17 cellular contexts compared by ENCODE assay signal in genomic region chrX:40773188-40773587, GRCh38. TPM values are rescaled to one million over a fixed set of nuclear protein-coding genes. Genes with fewer than 3 reads are reported as not detected.
DNase-seq lines count a peak whose midpoint lies in the region; ATAC-seq, FAIRE-seq and TF ChIP-seq lines count a peak whose summit lies in the region.
"Had no signal": no experiment of that assay in that cellular context is flagged by ENCODE, and none has a peak within 500 bp of the region (broad histone marks: within the 10 kb centered on the region; RNA-seq: fewer than 3 reads in every experiment).

No MANE protein-coding gene starts in this region.

- 30 to 31% methylated on average over 7 of the region's 7 CpGs for WGBS in GM23248 (ENCODE audit: low coverage in 1 of 2, low lambda C conversion rate in 2 of 2, missing lambda C conversion rate in 2 of 2), 2 experiments

- no TSS peak for BruUV-seq in Panc1 (replicated peaks; lab: Mats Ljungman, UMichigan)

- TF ChIP-seq POLR2A in uterus (IDR thresholded peaks at IDR 0.05) = no peak

- H3K4me1 Mint-ChIP-seq in mesothelial cell of epicardium = peaks cover 4% of the 10 kb centered on the region
- H3K4me1 Mint-ChIP-seq: GM23338 had no signal

- H3K9me3 ChIP-seq in GM23248 (ENCODE audit: low read depth) (no peaks in the 10 kb centered on the region), Panc1 (ENCODE audit: control insufficient read depth, insufficient read depth, low read depth, low read length) (no peaks in the 10 kb centered on the region), keratinocyte (ENCODE audit: control insufficient read depth, low read depth, low read length) (no peaks in the 10 kb centered on the region), uterus (no peaks in the 10 kb centered on the region)

- peak overlapping the region; percentile 67 for H3K9ac ChIP-seq in GM23248
- H3K9ac ChIP-seq in keratinocyte (ENCODE audit: control insufficient read depth, extremely low read depth, insufficient read depth, low read length) = no peak overlapping the region
- H3K9ac ChIP-seq: KMS-11 had no signal

- H3K27ac Mint-ChIP-seq in mesothelial cell of epicardium = no peak overlapping the region
- H3K27ac Mint-ChIP-seq: GM23338 had no signal

- H3K9me1 ChIP-seq in keratinocyte (ENCODE audit: control insufficient read depth, extremely low read depth, insufficient read depth, low read length) = no peaks in the 10 kb centered on the region

- H3K27me3 Mint-ChIP-seq in mesothelial cell of epicardium (ENCODE audit: low read depth) = no peaks in the 10 kb centered on the region

- POLR2A ChIA-PET in Panc1 (lab: Charles Lee) = no interaction called here

- no peak overlapping the region for H3K4me3 Mint-ChIP-seq in mesothelial cell of epicardium
- H3K4me3 Mint-ChIP-seq: GM23338 had no signal

- dilution Hi-C loops in keratinocyte (cut with MboI; ENCODE audit: extremely low pct_ligation_motif_present, low sequenced_read_pairs) = no loop called here

- peaks cover 30% of the 10 kb centered on the region for H3F3A ChIP-seq in GM23248 (ENCODE audit: insufficient read depth)

- in situ Hi-C loops in GM23248 (cut with MboI) (no loop called here), Panc1 (cut with HindIII; ENCODE audit: low pct_unique_long_range_greater_than_20kb, low sequenced_read_pairs) (no loop called here)

- H3K27ac ChIP-seq in GM23248 (peak overlapping the region; percentile 91), Panc1 (ENCODE audit: low read length) (0 out of 2 replicates have a peak overlapping the region, but pooled peaks have one; percentile 7), keratinocyte (ENCODE audit: control insufficient read depth, insufficient read depth, low read length) (peak overlapping the region; percentile 27), uterus (peak overlapping the region; percentile 2 to 30)
- H3K27ac ChIP-seq: C4-2B, KMS-11 had no signal

- intact Hi-C loops in Panc1 (cut with micrococcal nuclease; ENCODE audit: unreplicated experiment) = no loop called here
- intact Hi-C loops in uterus (cut with DNase I; ENCODE audit: low total_unique reads) = no loop called here

- H3K36me3 ChIP-seq in GM23248 (ENCODE audit: low read depth) = no peaks in the 10 kb centered on the region
- no peaks in the 10 kb centered on the region for H3K36me3 ChIP-seq in Panc1 (ENCODE audit: control insufficient read depth, insufficient read depth, low read length)
- H3K36me3 ChIP-seq in keratinocyte (ENCODE audit: control insufficient read depth in 2 of 2, extremely low read depth in 1 of 2, insufficient read depth in 2 of 2, low read length in 2 of 2) = no peaks in the 10 kb centered on the region
- no peaks in the 10 kb centered on the region for H3K36me3 ChIP-seq in uterus

- peak overlapping the region; percentile 76 for H3K4me2 ChIP-seq in GM23248 (ENCODE audit: unreplicated experiment)
- H3K4me2 ChIP-seq in keratinocyte (ENCODE audit: control insufficient read depth, extremely low read depth, insufficient read depth, low read depth, low read length) = no peak overlapping the region
- H3K4me2 ChIP-seq: GM23338, KMS-11 had no signal

- peak; percentile 62; the same call in 1 of the 2 replicates for ATAC-seq in Panc1
- ATAC-seq in GM19452 (IDR thresholded peaks at IDR 0.05; ENCODE audit: unreplicated experiment) = no peak
- no peak for ATAC-seq in GM21515 (IDR thresholded peaks at IDR 0.05; ENCODE audit: unreplicated experiment)
- ATAC-seq: GM23338 had no signal

- DNase-seq in GM23248 (no peak), Panc1 (ENCODE audit: low read depth, low spot score) (no peak), keratinocyte (ENCODE audit: low read depth, low spot score) (no peak), uterus (no peak), mesothelial cell of epicardium (ENCODE audit: low spot score in 2 of 2, unreplicated experiment in 2 of 2) (no peak)
- DNase-seq: AML-193, DMS79 treated with DMSO at 0.1 percent for 48 hours, NCI-H1417, NCI-H187, NCI-H2107, NCI-H510A treated with DMSO at 0.1 percent for 48 hours, NCI-H82 had no signal

- H3K9me2 ChIP-seq in GM23248 (ENCODE audit: insufficient read depth) = no peaks in the 10 kb centered on the region

- TF ChIP-seq CTCF in Panc1 (IDR thresholded peaks at IDR 0.05) = no peak
- no peak for TF ChIP-seq CTCF in keratinocyte (optimal IDR thresholded peaks at IDR 0.05 in 1 of 3, IDR thresholded peaks at IDR 0.05 in 1 of 3, conservative IDR thresholded peaks at IDR 0.05 in 1 of 3; ENCODE audit: extremely low read depth in 1 of 3, insufficient read depth in 2 of 3, low read length in 3 of 3)
- no peak for TF ChIP-seq CTCF in uterus (IDR thresholded peaks at IDR 0.05)
- no peak for TF ChIP-seq CTCF in mesothelial cell of epicardium (IDR thresholded peaks at IDR 0.05; ENCODE audit: unreplicated experiment)

- FAIRE-seq in keratinocyte (lab: Jason Lieb, UNC) = no peak

- H4K20me1 ChIP-seq in GM23248 (ENCODE audit: insufficient read depth) = no peaks in the 10 kb centered on the region
- no peaks in the 10 kb centered on the region for H4K20me1 ChIP-seq in keratinocyte (ENCODE audit: control insufficient read depth, extremely low read depth, insufficient read depth, low read length)

- H3K4me1 ChIP-seq in GM23248 (ENCODE audit: insufficient read depth) (peaks cover 26% of the 10 kb centered on the region), Panc1 (ENCODE audit: control insufficient read depth, insufficient read depth, low read length) (peaks cover 5% of the 10 kb centered on the region), keratinocyte (ENCODE audit: control insufficient read depth, extremely low read depth, insufficient read depth, low read length) (peaks cover 13% of the 10 kb centered on the region), uterus (no peaks in the 10 kb centered on the region)

- H2AFZ ChIP-seq in GM23248 (peak overlapping the region; percentile 75), keratinocyte (ENCODE audit: control insufficient read depth, low read length) (no peak overlapping the region)
- H2AFZ ChIP-seq: GM23338 had no signal

- H3K9me3 Mint-ChIP-seq in mesothelial cell of epicardium = peaks cover 3% of the 10 kb centered on the region
- H3K9me3 Mint-ChIP-seq: GM23338 had no signal

- CTCF ChIA-PET in Panc1 (lab: Charles Lee) = no interaction called here

- H3K36me3 Mint-ChIP-seq in mesothelial cell of epicardium = no peaks in the 10 kb centered on the region

- H3K27me3 ChIP-seq in GM23248 (replicated peaks; ENCODE audit: insufficient read depth) (no peaks in the 10 kb centered on the region), Panc1 (ENCODE audit: control insufficient read depth, insufficient read depth, low read length) (no peaks in the 10 kb centered on the region), keratinocyte (ENCODE audit: control insufficient read depth, extremely low read depth, insufficient read depth, low read length) (peaks cover under 1% of the 10 kb centered on the region), uterus (no peaks in the 10 kb centered on the region)

- H3K79me2 ChIP-seq in GM23248 (ENCODE audit: insufficient read depth) (no peaks in the 10 kb centered on the region), keratinocyte (ENCODE audit: control insufficient read depth, insufficient read depth, low read length) (no peaks in the 10 kb centered on the region)

- H3K4me3 ChIP-seq in GM23248 (peak overlapping the region; percentile 35; the same call in 1 of the 2 replicates), Panc1 (ENCODE audit: low read depth in 2 of 2, low read length in 2 of 2) (no peak overlapping the region), keratinocyte (ENCODE audit: control insufficient read depth in 2 of 3, extremely low read depth in 1 of 3, insufficient read depth in 2 of 3, low read depth in 1 of 3, low read length in 3 of 3) (no peak overlapping the region), uterus (no peak overlapping the region)
- H3K4me3 ChIP-seq: GM23338 had no signal

RNA-seq across cellular contexts. Expression of gene MED14, which starts 37.8 kb away (rescaled TPM):
- total RNA-seq in GM23248 (2014; rRNA removed; shearing (Covaris generic)) = 10.0 and 34.7 TPM in 2 replicates
- polyA plus RNA-seq in GM23248 (2016; fragmentation: Nextera tagmentation; extraction: Ambion mirVana) (11.5 and 13.3 TPM in 2 replicates), keratinocyte (19.9 to 28.0 TPM (median 25.9 TPM) in 3 replicates)
- total RNA-seq in Panc1 (2021; ENCODE audit: unreplicated experiment) (45.4 TPM), uterus (100 to 1,000 TPM in 1 of 4 donors, 10 to 100 TPM in 3; 12.6 to 125 (median 46.8) TPM), mesothelial cell of epicardium (41.6 to 46.8 TPM (median 42.0 TPM) in 3 replicates)
- polyA plus RNA-seq in Panc1 (2012; ENCODE audit: insufficient read length) = 27.1 TPM
- 12.1 TPM for polyA plus RNA-seq in keratinocyte (2011; ENCODE audit: low read depth)
- polyA plus RNA-seq in keratinocyte (2011; cell fraction: cytosol; rRNA removed) = 20.6 and 31.4 TPM in 2 replicates
- 60.4 and 62.7 TPM in 2 replicates for polyA plus RNA-seq in keratinocyte (2011; cell fraction: nucleus; rRNA removed)
- 16.0 and 17.5 TPM in 2 replicates for polyA plus RNA-seq in keratinocyte (2012; ENCODE audit: low replicate concordance)
- polyA minus RNA-seq in keratinocyte = 27.8 to 76.9 TPM (median 32.3 TPM) in 3 replicates
- 9.6 TPM for polyA minus RNA-seq in keratinocyte (2011; cell fraction: cytosol; rRNA and poly(A)+ RNA removed)
- 31.7 and 62.0 TPM in 2 replicates for polyA minus RNA-seq in keratinocyte (2011; cell fraction: nucleus; rRNA and poly(A)+ RNA removed)

Comparison
In these comparisons a context has a peak if more than half of its experiments do, and no peak if none do; other contexts are left out.
1. H3K27ac ChIP-seq: peak in every context shown above with its lines; median percentile 91 in GM23248; 27 in keratinocyte; 16 in uterus; 7 in Panc1.